Comparison of ENCODE assay signal across 8 cellular contexts in genomic region chr17:50482516-50482915, GRCh38.
DNase-seq lines count a peak whose midpoint lies in the region; ATAC-seq and TF ChIP-seq lines count a peak whose summit lies in the region.

No MANE protein-coding gene starts in this region.

- H3K4me3 ChIP-seq in retinal pigment epithelial cell (ENCODE audit: low read length) = no peak overlapping the region

- in situ Hi-C loops in GM13977 (cut with MboI; ENCODE audit: low pct_unique_long_range_greater_than_20kb, low sequenced_read_pairs, unreplicated experiment) = loop anchor here (10.0 kb wide), 1 partner anchor 162 kb away; no protein-coding TSS in a partner anchor

- peak; percentile 85 for DNase-seq in 8988T
- peak; percentile 84 for DNase-seq in GM13977 (ENCODE audit: low spot score)
- peak; percentile 70 for DNase-seq in NCI-H1105 treated with DMSO at 0.1 percent for 48 hours (lab: John Stamatoyannopoulos, UW)
- peak; percentile 68 for DNase-seq in T-helper 9 cell
- DNase-seq in astrocyte of the hippocampus (ENCODE audit: low read depth, low spot score) = peak; percentile 98
- peak; percentile 95 for DNase-seq in hepatic stellate cell (ENCODE audit: low spot score)
- DNase-seq in retinal pigment epithelial cell (ENCODE audit: low read depth) = peak; percentile 92

- no peak for ATAC-seq in HG02763 (IDR thresholded peaks at IDR 0.05; ENCODE audit: unreplicated experiment)

- TF ChIP-seq CTCF in GM13977 (IDR thresholded peaks at IDR 0.05; ENCODE audit: extremely low read depth, insufficient read depth, missing control alignments) = peak; percentile 92
- peak; percentile 90 for TF ChIP-seq CTCF in retinal pigment epithelial cell (conservative IDR thresholded peaks at IDR 0.05; ENCODE audit: low read depth, low read length)
